In the genomic region with DNA sequence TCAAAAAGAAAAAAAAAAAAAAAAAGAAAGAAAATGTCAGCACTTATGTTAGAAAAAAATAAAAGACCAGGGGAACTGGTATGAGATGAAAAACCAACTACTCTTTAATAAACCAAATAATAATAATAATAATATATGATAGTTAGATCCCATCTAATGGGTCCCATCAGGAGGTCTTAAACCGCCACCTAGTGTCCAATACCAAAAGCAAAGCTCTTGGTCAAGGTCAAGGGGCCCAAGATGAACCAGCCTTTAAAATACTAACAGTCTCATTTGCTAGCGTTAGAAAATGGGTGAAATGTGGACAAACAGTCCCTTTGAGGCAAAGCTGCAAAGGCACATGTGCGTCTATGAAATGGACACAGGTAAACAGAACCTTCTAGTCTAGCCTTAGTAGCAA, we compare ENCODE assay signal across 1 cellular context.
TF ChIP-seq lines count a peak whose summit lies in the region.

No MANE protein-coding gene starts in this region.

TF ChIP-seq in SK-N-SH, 30 proteins besides CTCF, POLR2A, EP300 and RAD21 (continued from another document):
- TF ChIP-seq, protein P1, sequence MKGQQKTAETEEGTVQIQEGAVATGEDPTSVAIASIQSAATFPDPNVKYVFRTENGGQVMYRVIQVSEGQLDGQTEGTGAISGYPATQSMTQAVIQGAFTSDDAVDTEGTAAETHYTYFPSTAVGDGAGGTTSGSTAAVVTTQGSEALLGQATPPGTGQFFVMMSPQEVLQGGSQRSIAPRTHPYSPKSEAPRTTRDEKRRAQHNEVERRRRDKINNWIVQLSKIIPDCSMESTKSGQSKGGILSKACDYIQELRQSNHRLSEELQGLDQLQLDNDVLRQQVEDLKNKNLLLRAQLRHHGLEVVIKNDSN (IDR thresholded peaks at IDR 0.05; ENCODE audit: borderline replicate concordance, low read depth): no peak
- TF ChIP-seq GABPA (IDR thresholded peaks at IDR 0.05; ENCODE audit: low read depth) (no peak), YY1 (IDR thresholded peaks at IDR 0.05; ENCODE audit: low read depth) (no peak), FOSL2 (IDR thresholded peaks at IDR 0.05; ENCODE audit: borderline replicate concordance, low read depth) (no peak), SMC3 (IDR thresholded peaks at IDR 0.05; ENCODE audit: low read depth, low read length) (no peak), FOXJ3 (CRISPR knock-in tag; IDR thresholded peaks at IDR 0.05) (no peak)
- TF ChIP-seq, protein P2, sequence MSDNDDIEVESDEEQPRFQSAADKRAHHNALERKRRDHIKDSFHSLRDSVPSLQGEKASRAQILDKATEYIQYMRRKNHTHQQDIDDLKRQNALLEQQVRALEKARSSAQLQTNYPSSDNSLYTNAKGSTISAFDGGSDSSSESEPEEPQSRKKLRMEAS (IDR thresholded peaks at IDR 0.05; ENCODE audit: low read depth): no peak
- TF ChIP-seq, protein P3, sequence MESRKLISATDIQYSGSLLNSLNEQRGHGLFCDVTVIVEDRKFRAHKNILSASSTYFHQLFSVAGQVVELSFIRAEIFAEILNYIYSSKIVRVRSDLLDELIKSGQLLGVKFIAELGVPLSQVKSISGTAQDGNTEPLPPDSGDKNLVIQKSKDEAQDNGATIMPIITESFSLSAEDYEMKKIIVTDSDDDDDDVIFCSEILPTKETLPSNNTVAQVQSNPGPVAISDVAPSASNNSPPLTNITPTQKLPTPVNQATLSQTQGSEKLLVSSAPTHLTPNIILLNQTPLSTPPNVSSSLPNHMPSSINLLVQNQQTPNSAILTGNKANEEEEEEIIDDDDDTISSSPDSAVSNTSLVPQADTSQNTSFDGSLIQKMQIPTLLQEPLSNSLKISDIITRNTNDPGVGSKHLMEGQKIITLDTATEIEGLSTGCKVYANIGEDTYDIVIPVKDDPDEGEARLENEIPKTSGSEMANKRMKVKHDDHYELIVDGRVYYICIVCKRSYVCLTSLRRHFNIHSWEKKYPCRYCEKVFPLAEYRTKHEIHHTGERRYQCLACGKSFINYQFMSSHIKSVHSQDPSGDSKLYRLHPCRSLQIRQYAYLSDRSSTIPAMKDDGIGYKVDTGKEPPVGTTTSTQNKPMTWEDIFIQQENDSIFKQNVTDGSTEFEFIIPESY (IDR thresholded peaks at IDR 0.05; ENCODE audit: borderline replicate concordance, low read depth): no peak
